ENCODE assay signal across 19 cellular contexts in the genomic region with DNA sequence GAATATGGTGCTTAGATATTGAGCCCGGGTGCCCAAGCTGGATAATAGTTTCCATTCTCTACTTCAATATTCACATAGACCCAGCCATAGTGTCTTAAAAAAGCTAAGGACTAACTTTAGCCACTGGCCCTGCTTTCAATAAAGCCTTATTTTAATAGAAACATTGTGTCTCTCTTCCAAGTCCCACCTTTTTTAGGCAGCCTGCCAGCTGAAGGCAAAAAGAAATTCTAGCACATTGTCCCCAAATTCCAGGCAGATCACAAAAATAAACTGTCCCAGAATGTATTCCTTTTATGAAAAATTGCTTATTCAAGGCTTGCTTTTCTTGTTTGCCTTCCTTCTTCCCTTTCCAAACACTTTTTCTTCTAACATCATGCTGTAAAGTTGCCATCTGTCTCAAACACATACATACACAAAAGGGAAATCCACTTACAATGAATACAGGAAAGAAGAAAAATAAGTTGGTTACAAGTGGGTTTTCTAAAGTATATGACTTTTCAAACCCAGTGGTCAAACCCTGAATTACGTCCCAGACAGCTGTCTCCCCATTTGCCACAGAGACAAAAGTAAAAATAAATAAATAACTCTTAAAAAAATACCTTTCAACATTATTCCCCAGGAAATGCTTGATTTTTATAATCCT.
"Had no signal": no experiment of that assay in that cellular context is flagged by ENCODE, and none has a peak within 500 bp of the region (broad histone marks: within the 10 kb centered on the region; RNA-seq: fewer than 3 reads in every experiment).

No MANE protein-coding gene starts in this region.

- ATAC-seq: activated CD4-positive, CD25-positive, alpha-beta regulatory T cell treated with anti-CD3 and anti-CD28 coated beads, Interleukin-2, amount 50 U/mL, for 24 hours; effector memory CD8-positive, alpha-beta T cell; right lobe of liver; stimulated activated naive CD8-positive, alpha-beta T cell treated with anti-CD3 and anti-CD28 coated beads, Interleukin-15, Interleukin-2, amounts not matched to agents 100 U/mL and 50 U/mL, for 24 hours; upper lobe of right lung had no signal

- H3K9me3 Mint-ChIP-seq: activated T-helper 1 cell treated with anti-CD3 and anti-CD28 coated beads, Interleukin-12 subunit alpha, Interleukin-12 subunit beta, Interleukin-2, Interleukin-4 antibody, amounts not matched to agents 30 ng/mL and 10 ng/mL and 1 ng/mL, durations not matched to agents 14 hours and 24 hours and 36 hours; memory B cell; nephron had no signal

- H3K36me3 Mint-ChIP-seq: memory B cell had no signal

- H3K27ac ChIP-seq: breast epithelium, left ventricle myocardium inferior, prostate gland, right lobe of liver, suprapubic skin, upper lobe of right lung had no signal

- H3K27me3 ChIP-seq: breast epithelium, right lobe of liver, suprapubic skin, upper lobe of right lung had no signal

- DNase-seq: activated CD4-positive, alpha-beta T cell treated with anti-CD3 and anti-CD28 coated beads, Interleukin-2, amount 50 U/mL, for 1 hour; aorta; dermis blood vessel endothelial cell; effector memory CD8-positive, alpha-beta T cell; kidney; left ventricle myocardium inferior; right lobe of liver; stimulated activated CD4-positive, alpha-beta T cell treated with anti-CD3 and anti-CD28 coated beads, Interleukin-4, amount 100 ng/mL, for 4 hours; stimulated activated naive CD8-positive, alpha-beta T cell treated with anti-CD3 and anti-CD28 coated beads, Interleukin-15, Interleukin-2, amounts not matched to agents 100 U/mL and 50 U/mL, for 24 hours; T-helper 9 cell; upper lobe of right lung had no signal

- H3K4me1 ChIP-seq: breast epithelium, left ventricle myocardium inferior, prostate gland, right lobe of liver, upper lobe of right lung had no signal

- H3K36me3 ChIP-seq: breast epithelium, left ventricle myocardium inferior, prostate gland, right lobe of liver, suprapubic skin, upper lobe of right lung had no signal

- H3K9me3 ChIP-seq: breast epithelium, left ventricle myocardium inferior, prostate gland, right lobe of liver, suprapubic skin, upper lobe of right lung had no signal

- H3K4me3 ChIP-seq: breast epithelium, left ventricle myocardium inferior, prostate gland, right lobe of liver, smooth muscle cell, suprapubic skin, upper lobe of right lung had no signal

- H3K27ac Mint-ChIP-seq: activated T-helper 1 cell treated with anti-CD3 and anti-CD28 coated beads, Interleukin-12 subunit alpha, Interleukin-12 subunit beta, Interleukin-2, Interleukin-4 antibody, amounts not matched to agents 30 ng/mL and 10 ng/mL and 1 ng/mL, durations not matched to agents 14 hours and 24 hours and 36 hours; effector memory CD8-positive, alpha-beta T cell; memory B cell; nephron had no signal
